ENCODE assay signal across 1 cellular context in genomic region chr19:51541458-51542357, GRCh38.
TF ChIP-seq lines count a peak whose summit lies in the region.

No MANE protein-coding gene starts in this region.

TF ChIP-seq in H1, 55 proteins besides CTCF, POLR2A, EP300 and RAD21:
- TF ChIP-seq ATF2 (IDR thresholded peaks at IDR 0.05; ENCODE audit: low read length), result no peak
- no peak for TF ChIP-seq ZNF274 (IDR thresholded peaks at IDR 0.05; ENCODE audit: borderline replicate concordance, extremely low read depth, low read length)
- TF ChIP-seq FOSL1 (IDR thresholded peaks at IDR 0.05; ENCODE audit: insufficient read depth, low read depth, low read length), result no peak
- TF ChIP-seq SIX5 (IDR thresholded peaks at IDR 0.05; ENCODE audit: low read depth, low read length), result no peak
- no peak for TF ChIP-seq HDAC6 (IDR thresholded peaks at IDR 0.05; ENCODE audit: low read depth, low read length)
- TF ChIP-seq E2F6 (IDR thresholded peaks at IDR 0.05), result no peak
- TF ChIP-seq EZH2 (IDR thresholded peaks at IDR 0.05; ENCODE audit: low read depth, low read length, severe bottlenecking), result no peak
- no peak for TF ChIP-seq CHD2 (IDR thresholded peaks at IDR 0.05; ENCODE audit: low read length)
- no peak for TF ChIP-seq SUZ12 (IDR thresholded peaks at IDR 0.05; ENCODE audit: low read length)
